ENCODE assay signal across 11 cellular contexts in genomic region chr20:11777861-11778570, GRCh38.
DNase-seq lines count a peak whose midpoint lies in the region; ATAC-seq lines count a peak whose summit lies in the region.
"Had no signal": no experiment of that assay in that cellular context is flagged by ENCODE, and none has a peak within 500 bp of the region (broad histone marks: within the 10 kb centered on the region; RNA-seq: fewer than 3 reads in every experiment).

No MANE protein-coding gene starts in this region.

- ATAC-seq in GM21447 (IDR thresholded peaks at IDR 0.05; ENCODE audit: unreplicated experiment) (no peak), HG03442 (IDR thresholded peaks at IDR 0.05; ENCODE audit: unreplicated experiment) (no peak)
- ATAC-seq in effector memory CD8-positive, alpha-beta T cell (replicated peaks), result no peak
- ATAC-seq: T-cell had no signal

- H3K27me3 Mint-ChIP-seq in effector memory CD8-positive, alpha-beta T cell, result no peaks in the 10 kb centered on the region

- DNase-seq in DMS153 treated with DMSO at 0.1 percent for 48 hours (lab: John Stamatoyannopoulos, UW; ENCODE audit: unreplicated experiment) (peak; percentile 43), NCI-H1105 treated with DMSO at 0.1 percent for 48 hours (lab: John Stamatoyannopoulos, UW) (peak; percentile 98), cerebellar cortex (ENCODE audit: low spot score) (peak; percentile 27), myocyte (ENCODE audit: low read depth) (peak; percentile 26)
- DNase-seq in activated naive CD4-positive, alpha-beta T cell treated with Interleukin-2 at 50 U/mL for 16 hours, result no peak
- no peak for DNase-seq in effector memory CD8-positive, alpha-beta T cell
- DNase-seq: DMS 273 treated with DMSO at 0.1 percent for 48 hours, mesendoderm, T-cell had no signal

- H3K36me3 Mint-ChIP-seq in effector memory CD8-positive, alpha-beta T cell (ENCODE audit: insufficient read depth), result no peaks in the 10 kb centered on the region
- H3K36me3 Mint-ChIP-seq: T-cell had no signal

- peaks cover 12 to 20% of the 10 kb centered on the region in 2 donors for H3K9me3 Mint-ChIP-seq in effector memory CD8-positive, alpha-beta T cell

- H3K27ac Mint-ChIP-seq in effector memory CD8-positive, alpha-beta T cell, result no peak overlapping the region
- H3K27ac Mint-ChIP-seq: T-cell had no signal

- no peaks in the 10 kb centered on the region for H3K4me1 Mint-ChIP-seq in effector memory CD8-positive, alpha-beta T cell (ENCODE audit: low read depth in 2 of 2)
- H3K4me1 Mint-ChIP-seq: T-cell had no signal

- H3K4me3 Mint-ChIP-seq in effector memory CD8-positive, alpha-beta T cell, result no peak overlapping the region
- H3K4me3 Mint-ChIP-seq: T-cell had no signal

Comparison
In these comparisons a context has a peak if more than half of its experiments do, and no peak if none do; other contexts are left out.
1. DNase-seq: peak in DMS153 treated with DMSO at 0.1 percent for 48 hours (single experiment), NCI-H1105 treated with DMSO at 0.1 percent for 48 hours (single experiment), cerebellar cortex (single experiment) and myocyte (single experiment); none in activated naive CD4-positive, alpha-beta T cell treated with Interleukin-2 at 50 U/mL for 16 hours (single experiment) and effector memory CD8-positive, alpha-beta T cell (0 of 3).